Comparison of ENCODE assay signal across 8 cellular contexts in genomic region chr1:239140968-239141367, GRCh38.
"Had no signal": no experiment of that assay in that cellular context is flagged by ENCODE, and none has a peak within 500 bp of the region (broad histone marks: within the 10 kb centered on the region; RNA-seq: fewer than 3 reads in every experiment).

No MANE protein-coding gene starts in this region.

- H3K27ac ChIP-seq: GM23248 had no signal

- FAIRE-seq: H54, HTR-8/SVneo, K562 had no signal

- DNase-seq: GM23248, GOT3, H9, HCEC 1CT, IMR-90 had no signal

- H3K9ac ChIP-seq: GM23248 had no signal

- H3K4me3 ChIP-seq: GM23248, K562 had no signal

- ATAC-seq: K562 had no signal

- H2AFZ ChIP-seq: GM23248 had no signal
